13 cellular contexts compared by ENCODE assay signal in the genomic region with DNA sequence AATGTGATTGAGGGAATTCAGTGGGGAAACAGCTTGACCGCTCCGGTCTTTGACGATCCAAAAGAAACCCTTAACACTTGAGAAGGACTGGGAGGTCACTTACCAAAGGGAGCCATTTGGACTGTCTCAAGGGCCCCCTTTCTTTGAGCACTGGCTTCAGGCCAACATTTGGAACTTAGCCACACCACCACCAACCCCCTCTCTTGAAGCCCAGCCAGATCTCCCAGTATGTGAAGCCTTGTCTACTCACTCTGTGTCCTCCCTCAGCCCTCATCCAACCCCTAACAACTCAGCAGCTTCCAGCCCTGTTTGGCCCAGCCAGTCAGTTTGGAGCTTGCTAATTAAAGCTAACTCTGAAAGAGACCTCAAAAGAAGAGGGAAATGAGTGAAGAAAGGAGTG. TPM values are rescaled to one million over a fixed set of nuclear protein-coding genes. Genes with fewer than 3 reads are reported as not detected.
DNase-seq lines count a peak whose midpoint lies in the region; ATAC-seq and TF ChIP-seq lines count a peak whose summit lies in the region.
"Had no signal": no experiment of that assay in that cellular context is flagged by ENCODE, and none has a peak within 500 bp of the region (broad histone marks: within the 10 kb centered on the region; RNA-seq: fewer than 3 reads in every experiment).

No MANE protein-coding gene starts in this region.

- 60 to 69% methylated on average over 3 of the region's 3 CpGs for WGBS in lung, 2 donors
- WGBS in spleen, 5 donors: 72 to 91% (median 83%) methylated on average over 3 of the region's 3 CpGs

- DNase-seq in NCI-H446 treated with DMSO at 0.1 percent for 48 hours (lab: John Stamatoyannopoulos, UW) (peak; percentile 27), coronary artery (ENCODE audit: low spot score) (no peak), lung (ENCODE audit: low spot score) (no peak), spleen (peak; percentile 39), NCI-H2171 (lab: John Stamatoyannopoulos, UW) (no peak), glomerular visceral epithelial cell (ENCODE audit: extremely low spot score) (no peak)
- no peak for DNase-seq in stimulated activated CD4-positive, alpha-beta T cell treated with anti-CD3 and anti-CD28 coated beads, Interleukin-15, amount 100 ng/mL, for 24 hours
- DNase-seq: activated CD4-positive, alpha-beta T cell treated with anti-CD3 and anti-CD28 coated beads, Interleukin-2, amount 50 U/mL, for 48 hours; activated naive CD8-positive, alpha-beta T cell treated with anti-CD3 and anti-CD28 coated beads, Interleukin-2, amount 10 ng/mL, durations not matched to agents 7 days and 5 days; NCI-H146; NK-92 treated with Interleukin-12 subunit alpha and Interleukin-12 subunit beta, amount 100 ng/mL, for 24 hours had no signal

- H3K27ac ChIP-seq in coronary artery (peak overlapping the region; percentile 76 to 92), lung (ENCODE audit: low read depth in 1 of 2, low read length in 1 of 2) (peak overlapping the region; percentile 35 to 85), spleen (peak overlapping the region in 4 of 8 donors; percentile 13 to 51 (median 46))

- H3K4me1 ChIP-seq in lung (ENCODE audit: control insufficient read depth in 2 of 2, insufficient read depth in 2 of 2, low read length in 2 of 2): peaks cover 5 to 18% of the 10 kb centered on the region in 2 donors
- peaks cover 21 to 57% (median 40%) of the 10 kb centered on the region in 6 donors for H3K4me1 ChIP-seq in spleen

- no peak for ATAC-seq in lung (ENCODE audit: insufficient read depth, low FRiP score)
- no peak for ATAC-seq in GM21786 (IDR thresholded peaks at IDR 0.05; ENCODE audit: unreplicated experiment)
- ATAC-seq: natural killer cell treated with Interleukin-12 subunit alpha and Interleukin-12 subunit beta and Interleukin-15 and Interleukin-18, amount 100 ng/mL, for 72 hours had no signal

- intact Hi-C loops in spleen (cut with DNase I; ENCODE audit: low total_unique reads): no loop called here

- H3K27me3 ChIP-seq in lung (ENCODE audit: control insufficient read depth, insufficient read depth) (no peaks in the 10 kb centered on the region), spleen (replicated peaks in 1 of 7) (peaks cover 0 to 24% (median 0%) of the 10 kb centered on the region in 7 donors)

- H3K4me3 ChIP-seq in coronary artery (peak overlapping the region; percentile 52), lung (no peak overlapping the region), spleen (no peak overlapping the region)

- TF ChIP-seq POLR2A in spleen (IDR thresholded peaks at IDR 0.05): no peak

- H3K36me3 ChIP-seq in lung (ENCODE audit: control insufficient read depth in 2 of 2, insufficient read depth in 2 of 2, low read length in 2 of 2) (no peaks in the 10 kb centered on the region), spleen (no peaks in the 10 kb centered on the region)

- no peak for TF ChIP-seq CTCF in coronary artery (IDR thresholded peaks at IDR 0.05)
- TF ChIP-seq CTCF in lung (IDR thresholded peaks at IDR 0.05; ENCODE audit: control extremely low read depth, extremely low read depth): no peak
- TF ChIP-seq CTCF in spleen (IDR thresholded peaks at IDR 0.05 in 8 of 11, conservative IDR thresholded peaks at IDR 0.05 in 3 of 11): no peak

- no peaks in the 10 kb centered on the region for H3K9me3 ChIP-seq in lung (ENCODE audit: control insufficient read depth in 2 of 2, insufficient read depth in 1 of 2, low read length in 1 of 2)
- no peaks in the 10 kb centered on the region for H3K9me3 ChIP-seq in spleen

RNA-seq across cellular contexts. Expression of gene BLOC1S1, which starts 3.7 kb away (rescaled TPM):
- total RNA-seq in lung: 100 to 1,000 TPM in 1 of 2 donors, 10 to 100 TPM in 1; 53.9 to 132 TPM
- polyA plus RNA-seq in lung: 100 to 1,000 TPM; 351 to 374 TPM
- total RNA-seq in spleen: 100 to 1,000 TPM; 113 to 228 (median 141) TPM
- 100 to 1,000 TPM; 278 to 304 (median 282) TPM for polyA plus RNA-seq in spleen

RNA-seq across cellular contexts. Expression of gene ITGA7, which starts 4.5 kb away (rescaled TPM):
- total RNA-seq in lung (10 to 100 TPM; 13.5 to 28.4 TPM), spleen (10 to 100 TPM; 13.8 to 93.2 (median 24.7) TPM)
- polyA plus RNA-seq in lung (10 to 100 TPM in 1 of 2 donors, 1 to 10 TPM in 1; 8.2 to 22.0 TPM), spleen (10 to 100 TPM in 1 of 3 donors, 1 to 10 TPM in 2; 4.4 to 18.0 (median 8.6) TPM)

RNA-seq across cellular contexts. Expression of gene RDH5, which starts 8.0 kb away (rescaled TPM):
- 1 to 10 TPM; 4.4 to 5.4 TPM for total RNA-seq in lung
- polyA plus RNA-seq in lung: 1 to 10 TPM; 3.1 to 3.4 TPM
- 10 to 100 TPM in 5 of 7 donors, 1 to 10 TPM in 2; 7.4 to 17.4 (median 15.5) TPM for total RNA-seq in spleen
- polyA plus RNA-seq in spleen: 10 to 100 TPM in 1 of 3 donors, 1 to 10 TPM in 2; 4.7 to 12.1 (median 9.9) TPM

RNA-seq across cellular contexts. Expression of gene CD63, which starts 16.7 kb away (rescaled TPM):
- total RNA-seq in lung: 1,000 to 10,000 TPM in 1 of 2 donors, 100 to 1,000 TPM in 1; 516 to 1,425 TPM
- 1,000 to 10,000 TPM; 1,829 to 2,824 TPM for polyA plus RNA-seq in lung
- total RNA-seq in spleen: 100 to 1,000 TPM; 440 to 750 (median 627) TPM
- polyA plus RNA-seq in spleen: 100 to 1,000 TPM; 395 to 693 (median 509) TPM

RNA-seq across cellular contexts. Expression of gene GDF11, which starts 30.8 kb away (rescaled TPM):
- total RNA-seq in lung (1 to 10 TPM; 2.8 to 8.3 TPM), spleen (10 to 100 TPM in 5 of 7 donors, 1 to 10 TPM in 2; 6.1 to 14.5 (median 10.7) TPM)
- polyA plus RNA-seq in lung (1 to 10 TPM in 1 of 2 donors, under 1 TPM in 1; 0.93 to 3.5 TPM), spleen (1 to 10 TPM; 3.5 to 5.5 (median 4.0) TPM)

Comparison
In these comparisons a context has a peak if more than half of its experiments do, and no peak if none do; other contexts are left out.
1. DNase-seq: peak in NCI-H446 treated with DMSO at 0.1 percent for 48 hours (single experiment) and spleen (single experiment); none in coronary artery (single experiment), lung (single experiment), NCI-H2171 (single experiment), stimulated activated CD4-positive, alpha-beta T cell treated with anti-CD3 and anti-CD28 coated beads, Interleukin-15, amount 100 ng/mL, for 24 hours (single experiment) and glomerular visceral epithelial cell (single experiment).